ENCODE assay signal across 31 cellular contexts in the genomic region with DNA sequence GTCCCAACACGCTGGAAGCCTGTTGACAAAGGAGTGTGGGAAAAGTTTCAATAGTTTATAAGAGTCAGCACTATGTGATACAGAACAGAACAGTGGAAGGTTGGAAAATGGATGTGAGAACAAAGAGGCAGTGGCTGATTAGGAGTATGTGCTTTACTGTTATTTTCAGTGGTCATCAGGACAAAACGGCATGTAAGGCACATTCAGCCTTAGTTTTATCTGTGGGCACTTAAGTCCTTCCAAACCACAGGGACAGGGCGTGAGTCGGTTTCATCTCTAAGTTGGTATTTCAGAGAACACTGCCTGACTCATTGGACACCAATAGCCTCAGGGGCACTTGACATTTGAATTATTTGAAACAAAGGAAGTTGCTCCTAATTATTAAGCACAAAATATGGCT.
DNase-seq lines count a peak whose midpoint lies in the region; ATAC-seq, FAIRE-seq and TF ChIP-seq lines count a peak whose summit lies in the region.
"Had no signal": no experiment of that assay in that cellular context is flagged by ENCODE, and none has a peak within 500 bp of the region (broad histone marks: within the 10 kb centered on the region; RNA-seq: fewer than 3 reads in every experiment).

No MANE protein-coding gene starts in this region.

- no peak for TF ChIP-seq RAD21 in K562 (CRISPR knock-in tag; conservative IDR thresholded peaks at IDR 0.05 in 1 of 2, IDR thresholded peaks at IDR 0.05 in 1 of 2)

- no peak overlapping the region for H3K4me2 ChIP-seq in K562 (ENCODE audit: insufficient read depth, low read length)
- H3K4me2 ChIP-seq: A549, GM23338 had no signal

- H3K27me3 ChIP-seq in K562 (ENCODE audit: control insufficient read depth in 2 of 2, insufficient read depth in 2 of 2, low read length in 2 of 2) (no peaks in the 10 kb centered on the region), endodermal cell (ENCODE audit: control insufficient read depth, insufficient read depth, low read length, poor library complexity, severe bottlenecking) (no peaks in the 10 kb centered on the region)
- H3K27me3 ChIP-seq: BE2C, colonic mucosa, esophagus muscularis mucosa, stomach, tibial nerve had no signal

- no peak for ATAC-seq in K562
- ATAC-seq in GM18498 (IDR thresholded peaks at IDR 0.05; ENCODE audit: unreplicated experiment) = no peak
- ATAC-seq: A549, GM12878, GM23338 had no signal

- no peaks in the 10 kb centered on the region for H3K79me2 ChIP-seq in K562 (ENCODE audit: control insufficient read depth, insufficient read depth, low read length)

- H3K27ac Mint-ChIP-seq in endodermal cell = no peak overlapping the region
- H3K27ac Mint-ChIP-seq: activated B cell treated with CpG ODN at 0.5 μM for 24 hours; activated CD4-positive, alpha-beta memory T cell treated with anti-CD3 and anti-CD28 coated beads for 36 hours; activated naive CD4-positive, alpha-beta T cell treated with anti-CD3 and anti-CD28 coated beads, Interleukin-2, amount 10 ng/mL, durations not matched to agents 7 days and 5 days; GM23338; HFFc6 had no signal

- 21% methylated on average over 4 of the region's 4 CpGs for WGBS in K562 (ENCODE audit: insufficient coverage, low coverage, missing lambda C conversion rate)
- 83 to 86% methylated on average over 3 to 4 of the region's 4 CpGs for WGBS in endodermal cell (ENCODE audit: insufficient coverage in 1 of 2, insufficient read length in 1 of 2), 2 experiments

- H3K27ac ChIP-seq in K562 (ENCODE audit: extremely low read depth, low read depth, low read length) (no peak overlapping the region), endodermal cell (ENCODE audit: low read depth, low read length) (no peak overlapping the region)
- H3K27ac ChIP-seq: A549, colonic mucosa, esophagus muscularis mucosa, stomach, tibial nerve had no signal

- H3K9me1 ChIP-seq in K562 (ENCODE audit: control insufficient read depth, insufficient read depth, low read length) = no peaks in the 10 kb centered on the region

- H3K9me3 Mint-ChIP-seq in endodermal cell = no peaks in the 10 kb centered on the region
- H3K9me3 Mint-ChIP-seq: activated B cell treated with CpG ODN at 0.5 μM for 24 hours; activated CD4-positive, alpha-beta memory T cell treated with anti-CD3 and anti-CD28 coated beads for 36 hours; activated naive CD4-positive, alpha-beta T cell treated with anti-CD3 and anti-CD28 coated beads, Interleukin-2, amount 10 ng/mL, durations not matched to agents 7 days and 5 days; GM23338; nephron had no signal

- H3K4me3 ChIP-seq in K562 (no peak overlapping the region), endodermal cell (ENCODE audit: low read length) (no peak overlapping the region)
- H3K4me3 ChIP-seq: A549, colonic mucosa, esophagus muscularis mucosa, GM12878, GM23338, stomach, tibial nerve had no signal

- H3K4me1 Mint-ChIP-seq in endodermal cell = peaks cover 6% of the 10 kb centered on the region
- H3K4me1 Mint-ChIP-seq: activated B cell treated with CpG ODN at 0.5 μM for 24 hours; activated naive CD4-positive, alpha-beta T cell treated with anti-CD3 and anti-CD28 coated beads, Interleukin-2, amount 10 ng/mL, durations not matched to agents 7 days and 5 days; GM23338 had no signal

- DNase-seq in AG20443 (ENCODE audit: low spot score) = peak; percentile 62
- DNase-seq in M059J (ENCODE audit: low read depth) = peak; percentile 40
- peak in 1 of 4 experiments; percentile 24 for DNase-seq in K562 (ENCODE audit: extremely low read depth in 1 of 4, low spot score in 3 of 4)
- peak; percentile 65 for DNase-seq in islet precursor cell
- no peak for DNase-seq in SHP77 (lab: John Stamatoyannopoulos, UW)
- no peak for DNase-seq in activated T-cell treated with anti-CD3 and anti-CD28 coated beads for 4 hours
- DNase-seq in endodermal cell = no peak
- DNase-seq: activated B cell treated with CpG ODN at 0.5 μM for 24 hours; activated CD4-positive, alpha-beta memory T cell treated with anti-CD3 and anti-CD28 coated beads for 36 hours; activated CD8-positive, alpha-beta memory T cell treated with anti-CD3 and anti-CD28 coated beads, Interleukin-2, amount 50 U/mL, for 4 hours; activated naive CD4-positive, alpha-beta T cell treated with anti-CD3 and anti-CD28 coated beads, Interleukin-2, amount 10 ng/mL, durations not matched to agents 7 days and 5 days; amniotic stem cell; BE2C; colonic mucosa; DMS79; effector memory CD4-positive, alpha-beta T cell; HFFc6; KG1; NCI-H2227 treated with DMSO at 0.1 percent for 48 hours; NCI-H69; retina; small intestine; stimulated activated CD4-positive, alpha-beta T cell treated with anti-CD3 and anti-CD28 coated beads, Interleukin-2, amount 100 ng/mL, for 24 hours; stomach had no signal

- no TSS peak for BruUV-seq in K562 (replicated peaks; lab: Mats Ljungman, UMichigan)

- H2AFZ ChIP-seq in K562 (ENCODE audit: low read depth, low read length) = peak overlapping the region; percentile 67
- H2AFZ ChIP-seq: GM23338 had no signal

- no peaks in the 10 kb centered on the region for H3K36me3 ChIP-seq in K562 (ENCODE audit: control insufficient read depth, insufficient read depth, low read length)
- H3K36me3 ChIP-seq in endodermal cell (ENCODE audit: control insufficient read depth, insufficient read depth, low read length) = no peaks in the 10 kb centered on the region
- H3K36me3 ChIP-seq: BE2C, colonic mucosa, esophagus muscularis mucosa, stomach, tibial nerve had no signal

- H3K4me3 Mint-ChIP-seq in endodermal cell = no peak overlapping the region
- H3K4me3 Mint-ChIP-seq: activated B cell treated with CpG ODN at 0.5 μM for 24 hours; activated CD4-positive, alpha-beta memory T cell treated with anti-CD3 and anti-CD28 coated beads for 36 hours; activated naive CD4-positive, alpha-beta T cell treated with anti-CD3 and anti-CD28 coated beads, Interleukin-2, amount 10 ng/mL, durations not matched to agents 7 days and 5 days; GM23338; HFFc6; nephron had no signal

- in situ Hi-C loops in K562 (cut with MboI) = no loop called here

- peak; percentile 11 for FAIRE-seq in K562 (lab: Jason Lieb, UNC)
- FAIRE-seq: A549, GM12878, small intestine had no signal

- CTCF ChIA-PET in K562 (lab: Yijun Ruan, JAX; ENCODE audit: low intra/inter-chr PET ratio) = no interaction called here

- no peaks in the 10 kb centered on the region for H3K36me3 Mint-ChIP-seq in endodermal cell (ENCODE audit: low read depth)
- H3K36me3 Mint-ChIP-seq: activated CD4-positive, alpha-beta memory T cell treated with anti-CD3 and anti-CD28 coated beads for 36 hours; activated naive CD4-positive, alpha-beta T cell treated with anti-CD3 and anti-CD28 coated beads, Interleukin-2, amount 10 ng/mL, durations not matched to agents 7 days and 5 days had no signal

- TF ChIP-seq POLR2A in K562 (conservative IDR thresholded peaks at IDR 0.05) = no peak

- intact Hi-C loops in K562 (cut with micrococcal nuclease) = no loop called here

- no peaks in the 10 kb centered on the region for H4K20me1 ChIP-seq in K562 (replicated peaks; ENCODE audit: control insufficient read depth, insufficient read depth, low read length)

- H3K4me1 ChIP-seq in K562 (replicated peaks in 1 of 2; ENCODE audit: control insufficient read depth in 2 of 2, insufficient read depth in 2 of 2, low read length in 2 of 2) (peaks cover 16 to 54% of the 10 kb centered on the region in 2 experiments), endodermal cell (ENCODE audit: control insufficient read depth, insufficient read depth, low read length) (peaks cover 3% of the 10 kb centered on the region)
- H3K4me1 ChIP-seq: A549, colonic mucosa, stomach, tibial nerve had no signal

- H3K9me3 ChIP-seq in K562 (replicated peaks; ENCODE audit: control insufficient read depth, insufficient read depth, low read depth, low read length) (no peaks in the 10 kb centered on the region), endodermal cell (ENCODE audit: control insufficient read depth, low read length) (no peaks in the 10 kb centered on the region)
- H3K9me3 ChIP-seq: A549, BE2C, colonic mucosa, esophagus muscularis mucosa, stomach, tibial nerve had no signal

- H3K27me3 Mint-ChIP-seq in endodermal cell (ENCODE audit: insufficient read depth) = peaks cover 3% of the 10 kb centered on the region
- H3K27me3 Mint-ChIP-seq: activated CD4-positive, alpha-beta memory T cell treated with anti-CD3 and anti-CD28 coated beads for 36 hours; activated naive CD4-positive, alpha-beta T cell treated with anti-CD3 and anti-CD28 coated beads, Interleukin-2, amount 10 ng/mL, durations not matched to agents 7 days and 5 days had no signal

- TF ChIP-seq EP300 in K562 (IDR thresholded peaks at IDR 0.05; ENCODE audit: low read length) = no peak

- no peak overlapping the region for H3K9ac ChIP-seq in K562 (ENCODE audit: insufficient read depth in 1 of 2, low read depth in 2 of 2, low read length in 2 of 2)
- no peak overlapping the region for H3K9ac ChIP-seq in endodermal cell (ENCODE audit: extremely low read depth, low read length, poor library complexity, severe bottlenecking)

- TF ChIP-seq CTCF in K562 (IDR thresholded peaks at IDR 0.05 in 2 of 3, conservative IDR thresholded peaks at IDR 0.05 in 1 of 3; ENCODE audit: insufficient read depth in 2 of 3, low read depth in 1 of 3, low read length in 3 of 3) = no peak
- no peak for TF ChIP-seq CTCF in endodermal cell (conservative IDR thresholded peaks at IDR 0.05)

- POLR2A ChIA-PET in K562 (lab: Yijun Ruan, JAX) = no interaction called here

TF ChIP-seq in K562, 482 proteins besides CTCF, POLR2A, EP300 and RAD21:
- TF ChIP-seq ESRRA (IDR thresholded peaks at IDR 0.05; ENCODE audit: borderline replicate concordance, low read depth) (0 out of 2 replicates have a peak, but pooled peaks have one; percentile 2), ZNF316 (IDR thresholded peaks at IDR 0.05) (peak; percentile 49; the same call in 1 of the 2 replicates), ZNF146 (CRISPR knock-in tag; IDR thresholded peaks at IDR 0.05; ENCODE audit: unreplicated experiment) (no peak)

Comparison
In these comparisons a context has a peak if more than half of its experiments do, and no peak if none do; other contexts are left out.
1. DNase-seq: peak in AG20443 (single experiment), M059J (single experiment) and islet precursor cell (single experiment); none in SHP77 (0 of 2), activated T-cell treated with anti-CD3 and anti-CD28 coated beads for 4 hours (single experiment) and endodermal cell (single experiment).